1 cellular context compared by ENCODE assay signal in the genomic region with DNA sequence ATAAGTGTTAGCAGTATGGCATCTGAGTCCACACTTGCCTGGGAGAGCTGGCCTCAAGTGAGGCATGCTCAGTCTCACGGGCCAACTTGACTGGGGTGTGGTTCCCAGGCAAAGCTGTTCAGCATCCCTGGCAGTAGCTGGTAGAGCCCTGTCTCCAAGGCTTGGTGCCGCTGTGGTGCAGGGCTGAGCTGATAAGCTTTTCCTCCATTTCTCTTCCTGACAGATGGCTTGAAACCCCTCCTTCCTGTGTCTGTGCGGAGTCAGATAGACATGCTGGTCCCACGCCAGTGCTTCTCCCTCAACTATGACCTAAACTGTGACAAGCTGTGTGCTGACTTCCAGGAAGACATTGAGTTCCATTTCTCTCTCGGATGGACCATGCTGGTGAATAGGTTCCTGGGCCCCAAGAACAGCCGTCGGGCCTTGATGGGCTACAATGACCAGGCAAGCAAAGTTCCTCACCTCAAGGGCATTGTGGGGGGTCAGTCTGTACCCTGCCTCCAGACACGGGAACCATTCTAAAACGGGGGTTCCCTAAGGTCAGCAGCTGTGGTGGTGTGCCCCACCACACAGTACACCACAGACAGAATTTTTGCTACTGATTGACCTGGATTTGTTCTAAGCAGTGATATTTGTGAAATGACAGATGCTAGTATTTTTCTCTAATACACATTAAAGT.
TF ChIP-seq lines count a peak whose summit lies in the region.

No MANE protein-coding gene starts in this region.

TF ChIP-seq in K562, 482 proteins besides CTCF, POLR2A, EP300 and RAD21 (continued from another document and continues in another):
- TF ChIP-seq E2F6 (IDR thresholded peaks at IDR 0.05; ENCODE audit: borderline replicate concordance in 1 of 2, extremely low read depth in 1 of 2, insufficient read depth in 1 of 2, insufficient read length in 1 of 2, low read depth in 1 of 2, low read length in 1 of 2, poor library complexity in 1 of 2, severe bottlenecking in 1 of 2): no peak
- no peak for TF ChIP-seq CHD1 (IDR thresholded peaks at IDR 0.05; ENCODE audit: low read length)
- TF ChIP-seq SAFB2 (IDR thresholded peaks at IDR 0.05; ENCODE audit: borderline replicate concordance, low read depth, low read length, severe bottlenecking): no peak
- no peak for TF ChIP-seq RFX5 (IDR thresholded peaks at IDR 0.05; ENCODE audit: low read depth, low read length)
- TF ChIP-seq RBFOX2 (IDR thresholded peaks at IDR 0.05; ENCODE audit: low read depth, low read length): no peak
- no peak for TF ChIP-seq MTA1 (IDR thresholded peaks at IDR 0.05; ENCODE audit: borderline replicate concordance)
- TF ChIP-seq, protein P1, sequence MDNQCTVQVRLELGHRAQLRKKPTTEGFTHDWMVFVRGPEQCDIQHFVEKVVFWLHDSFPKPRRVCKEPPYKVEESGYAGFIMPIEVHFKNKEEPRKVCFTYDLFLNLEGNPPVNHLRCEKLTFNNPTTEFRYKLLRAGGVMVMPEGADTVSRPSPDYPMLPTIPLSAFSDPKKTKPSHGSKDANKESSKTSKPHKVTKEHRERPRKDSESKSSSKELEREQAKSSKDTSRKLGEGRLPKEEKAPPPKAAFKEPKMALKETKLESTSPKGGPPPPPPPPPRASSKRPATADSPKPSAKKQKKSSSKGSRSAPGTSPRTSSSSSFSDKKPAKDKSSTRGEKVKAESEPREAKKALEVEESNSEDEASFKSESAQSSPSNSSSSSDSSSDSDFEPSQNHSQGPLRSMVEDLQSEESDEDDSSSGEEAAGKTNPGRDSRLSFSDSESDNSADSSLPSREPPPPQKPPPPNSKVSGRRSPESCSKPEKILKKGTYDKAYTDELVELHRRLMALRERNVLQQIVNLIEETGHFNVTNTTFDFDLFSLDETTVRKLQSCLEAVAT (IDR thresholded peaks at IDR 0.05): no peak
- TF ChIP-seq NFIX (CRISPR knock-in tag; IDR thresholded peaks at IDR 0.05; ENCODE audit: low read depth): no peak
- TF ChIP-seq MNT (conservative IDR thresholded peaks at IDR 0.05): peak; percentile 78 to 88
- TF ChIP-seq, protein P2, sequence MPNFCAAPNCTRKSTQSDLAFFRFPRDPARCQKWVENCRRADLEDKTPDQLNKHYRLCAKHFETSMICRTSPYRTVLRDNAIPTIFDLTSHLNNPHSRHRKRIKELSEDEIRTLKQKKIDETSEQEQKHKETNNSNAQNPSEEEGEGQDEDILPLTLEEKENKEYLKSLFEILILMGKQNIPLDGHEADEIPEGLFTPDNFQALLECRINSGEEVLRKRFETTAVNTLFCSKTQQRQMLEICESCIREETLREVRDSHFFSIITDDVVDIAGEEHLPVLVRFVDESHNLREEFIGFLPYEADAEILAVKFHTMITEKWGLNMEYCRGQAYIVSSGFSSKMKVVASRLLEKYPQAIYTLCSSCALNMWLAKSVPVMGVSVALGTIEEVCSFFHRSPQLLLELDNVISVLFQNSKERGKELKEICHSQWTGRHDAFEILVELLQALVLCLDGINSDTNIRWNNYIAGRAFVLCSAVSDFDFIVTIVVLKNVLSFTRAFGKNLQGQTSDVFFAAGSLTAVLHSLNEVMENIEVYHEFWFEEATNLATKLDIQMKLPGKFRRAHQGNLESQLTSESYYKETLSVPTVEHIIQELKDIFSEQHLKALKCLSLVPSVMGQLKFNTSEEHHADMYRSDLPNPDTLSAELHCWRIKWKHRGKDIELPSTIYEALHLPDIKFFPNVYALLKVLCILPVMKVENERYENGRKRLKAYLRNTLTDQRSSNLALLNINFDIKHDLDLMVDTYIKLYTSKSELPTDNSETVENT (CRISPR knock-in tag; IDR thresholded peaks at IDR 0.05): no peak
- no peak for TF ChIP-seq TFAM (CRISPR knock-in tag; conservative IDR thresholded peaks at IDR 0.05)
- peak; percentile 75 for TF ChIP-seq ETV5 (CRISPR knock-in tag; IDR thresholded peaks at IDR 0.05; ENCODE audit: low read depth)
- peak; percentile 66; the same call in 1 of the 2 replicates for TF ChIP-seq SMARCC2 (IDR thresholded peaks at IDR 0.05; ENCODE audit: low read depth)
- no peak for TF ChIP-seq ATF3 (IDR thresholded peaks at IDR 0.05)
- TF ChIP-seq ATF3 (CRISPR knock-in tag; conservative IDR thresholded peaks at IDR 0.05): peak; percentile 28; the same call in 1 of the 2 replicates
- no peak for TF ChIP-seq NELFE (IDR thresholded peaks at IDR 0.05; ENCODE audit: insufficient read depth, insufficient read length)
- peak; percentile 28; the same call in 1 of the 2 replicates for TF ChIP-seq ZNF589 (CRISPR knock-in tag; IDR thresholded peaks at IDR 0.05; ENCODE audit: low read depth)
- TF ChIP-seq ZNF197 (CRISPR knock-in tag; IDR thresholded peaks at IDR 0.05; ENCODE audit: low read depth): 0 out of 2 replicates have a peak, but pooled peaks have one; percentile 31
- no peak for TF ChIP-seq PCBP2 (IDR thresholded peaks at IDR 0.05; ENCODE audit: low read depth, low read length, poor library complexity, severe bottlenecking)
- no peak for TF ChIP-seq SP2 (IDR thresholded peaks at IDR 0.05; ENCODE audit: extremely low read depth, low read depth, low read length, poor library complexity, severe bottlenecking)
- no peak for TF ChIP-seq HBP1 (CRISPR knock-in tag; IDR thresholded peaks at IDR 0.05)
- TF ChIP-seq ZZZ3 (IDR thresholded peaks at IDR 0.05): no peak
- no peak for TF ChIP-seq ZSCAN32 (CRISPR knock-in tag; IDR thresholded peaks at IDR 0.05)
- TF ChIP-seq, protein P3, sequence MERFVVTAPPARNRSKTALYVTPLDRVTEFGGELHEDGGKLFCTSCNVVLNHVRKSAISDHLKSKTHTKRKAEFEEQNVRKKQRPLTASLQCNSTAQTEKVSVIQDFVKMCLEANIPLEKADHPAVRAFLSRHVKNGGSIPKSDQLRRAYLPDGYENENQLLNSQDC (CRISPR knock-in tag; IDR thresholded peaks at IDR 0.05): no peak
- no peak for TF ChIP-seq ZNF212 (CRISPR knock-in tag; IDR thresholded peaks at IDR 0.05)
- TF ChIP-seq, protein P4, sequence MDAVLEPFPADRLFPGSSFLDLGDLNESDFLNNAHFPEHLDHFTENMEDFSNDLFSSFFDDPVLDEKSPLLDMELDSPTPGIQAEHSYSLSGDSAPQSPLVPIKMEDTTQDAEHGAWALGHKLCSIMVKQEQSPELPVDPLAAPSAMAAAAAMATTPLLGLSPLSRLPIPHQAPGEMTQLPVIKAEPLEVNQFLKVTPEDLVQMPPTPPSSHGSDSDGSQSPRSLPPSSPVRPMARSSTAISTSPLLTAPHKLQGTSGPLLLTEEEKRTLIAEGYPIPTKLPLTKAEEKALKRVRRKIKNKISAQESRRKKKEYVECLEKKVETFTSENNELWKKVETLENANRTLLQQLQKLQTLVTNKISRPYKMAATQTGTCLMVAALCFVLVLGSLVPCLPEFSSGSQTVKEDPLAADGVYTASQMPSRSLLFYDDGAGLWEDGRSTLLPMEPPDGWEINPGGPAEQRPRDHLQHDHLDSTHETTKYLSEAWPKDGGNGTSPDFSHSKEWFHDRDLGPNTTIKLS (IDR thresholded peaks at IDR 0.05; ENCODE audit: borderline replicate concordance, low read depth): peak; percentile 22; the same call in 1 of the 2 replicates
- TF ChIP-seq TGIF2 (CRISPR knock-in tag; IDR thresholded peaks at IDR 0.05): no peak
- TF ChIP-seq HNRNPK (IDR thresholded peaks at IDR 0.05; ENCODE audit: low read depth, low read length, poor library complexity, severe bottlenecking): no peak
- TF ChIP-seq RAD51 (IDR thresholded peaks at IDR 0.05; ENCODE audit: borderline replicate concordance, low read depth): no peak
- TF ChIP-seq ZBTB17 (CRISPR knock-in tag; IDR thresholded peaks at IDR 0.05): no peak
- peak; percentile 79 for TF ChIP-seq MAX (CRISPR knock-in tag; IDR thresholded peaks at IDR 0.05)
- TF ChIP-seq ZFP1 (CRISPR knock-in tag; IDR thresholded peaks at IDR 0.05): no peak
- TF ChIP-seq, protein P5, sequence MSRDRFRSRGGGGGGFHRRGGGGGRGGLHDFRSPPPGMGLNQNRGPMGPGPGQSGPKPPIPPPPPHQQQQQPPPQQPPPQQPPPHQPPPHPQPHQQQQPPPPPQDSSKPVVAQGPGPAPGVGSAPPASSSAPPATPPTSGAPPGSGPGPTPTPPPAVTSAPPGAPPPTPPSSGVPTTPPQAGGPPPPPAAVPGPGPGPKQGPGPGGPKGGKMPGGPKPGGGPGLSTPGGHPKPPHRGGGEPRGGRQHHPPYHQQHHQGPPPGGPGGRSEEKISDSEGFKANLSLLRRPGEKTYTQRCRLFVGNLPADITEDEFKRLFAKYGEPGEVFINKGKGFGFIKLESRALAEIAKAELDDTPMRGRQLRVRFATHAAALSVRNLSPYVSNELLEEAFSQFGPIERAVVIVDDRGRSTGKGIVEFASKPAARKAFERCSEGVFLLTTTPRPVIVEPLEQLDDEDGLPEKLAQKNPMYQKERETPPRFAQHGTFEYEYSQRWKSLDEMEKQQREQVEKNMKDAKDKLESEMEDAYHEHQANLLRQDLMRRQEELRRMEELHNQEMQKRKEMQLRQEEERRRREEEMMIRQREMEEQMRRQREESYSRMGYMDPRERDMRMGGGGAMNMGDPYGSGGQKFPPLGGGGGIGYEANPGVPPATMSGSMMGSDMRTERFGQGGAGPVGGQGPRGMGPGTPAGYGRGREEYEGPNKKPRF (IDR thresholded peaks at IDR 0.05; ENCODE audit: low read depth, low read length): no peak
- 0 out of 4 replicates have a peak, but pooled peaks of 1 of the 2 experiments have one; percentile 5 for TF ChIP-seq TEAD1 (CRISPR knock-in tag; IDR thresholded peaks at IDR 0.05)
- no peak for TF ChIP-seq ZNF12 (CRISPR knock-in tag; IDR thresholded peaks at IDR 0.05)
- no peak for TF ChIP-seq HDAC6 (IDR thresholded peaks at IDR 0.05; ENCODE audit: low read depth, low read length)
- TF ChIP-seq ZNF239 (CRISPR knock-in tag; IDR thresholded peaks at IDR 0.05): no peak
- TF ChIP-seq TCF15 (CRISPR knock-in tag; IDR thresholded peaks at IDR 0.05): no peak
- TF ChIP-seq, protein P6, sequence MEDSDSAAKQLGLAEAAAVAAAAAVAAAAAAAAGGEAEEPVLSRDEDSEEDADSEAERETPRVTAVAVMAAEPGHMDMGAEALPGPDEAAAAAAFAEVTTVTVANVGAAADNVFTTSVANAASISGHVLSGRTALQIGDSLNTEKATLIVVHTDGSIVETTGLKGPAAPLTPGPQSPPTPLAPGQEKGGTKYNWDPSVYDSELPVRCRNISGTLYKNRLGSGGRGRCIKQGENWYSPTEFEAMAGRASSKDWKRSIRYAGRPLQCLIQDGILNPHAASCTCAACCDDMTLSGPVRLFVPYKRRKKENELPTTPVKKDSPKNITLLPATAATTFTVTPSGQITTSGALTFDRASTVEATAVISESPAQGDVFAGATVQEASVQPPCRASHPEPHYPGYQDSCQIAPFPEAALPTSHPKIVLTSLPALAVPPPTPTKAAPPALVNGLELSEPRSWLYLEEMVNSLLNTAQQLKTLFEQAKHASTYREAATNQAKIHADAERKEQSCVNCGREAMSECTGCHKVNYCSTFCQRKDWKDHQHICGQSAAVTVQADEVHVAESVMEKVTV (CRISPR knock-in tag; IDR thresholded peaks at IDR 0.05): no peak
- TF ChIP-seq HNRNPL (IDR thresholded peaks at IDR 0.05; ENCODE audit: low read depth, low read length): no peak
- TF ChIP-seq, protein P7, sequence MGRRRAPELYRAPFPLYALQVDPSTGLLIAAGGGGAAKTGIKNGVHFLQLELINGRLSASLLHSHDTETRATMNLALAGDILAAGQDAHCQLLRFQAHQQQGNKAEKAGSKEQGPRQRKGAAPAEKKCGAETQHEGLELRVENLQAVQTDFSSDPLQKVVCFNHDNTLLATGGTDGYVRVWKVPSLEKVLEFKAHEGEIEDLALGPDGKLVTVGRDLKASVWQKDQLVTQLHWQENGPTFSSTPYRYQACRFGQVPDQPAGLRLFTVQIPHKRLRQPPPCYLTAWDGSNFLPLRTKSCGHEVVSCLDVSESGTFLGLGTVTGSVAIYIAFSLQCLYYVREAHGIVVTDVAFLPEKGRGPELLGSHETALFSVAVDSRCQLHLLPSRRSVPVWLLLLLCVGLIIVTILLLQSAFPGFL (CRISPR knock-in tag; IDR thresholded peaks at IDR 0.05): no peak
- no peak for TF ChIP-seq PHF8 (IDR thresholded peaks at IDR 0.05; ENCODE audit: borderline replicate concordance, low read length)
- peak; percentile 98 for TF ChIP-seq TCF3 (CRISPR knock-in tag; IDR thresholded peaks at IDR 0.05)
